18 cellular contexts compared by ENCODE assay signal in the genomic region with DNA sequence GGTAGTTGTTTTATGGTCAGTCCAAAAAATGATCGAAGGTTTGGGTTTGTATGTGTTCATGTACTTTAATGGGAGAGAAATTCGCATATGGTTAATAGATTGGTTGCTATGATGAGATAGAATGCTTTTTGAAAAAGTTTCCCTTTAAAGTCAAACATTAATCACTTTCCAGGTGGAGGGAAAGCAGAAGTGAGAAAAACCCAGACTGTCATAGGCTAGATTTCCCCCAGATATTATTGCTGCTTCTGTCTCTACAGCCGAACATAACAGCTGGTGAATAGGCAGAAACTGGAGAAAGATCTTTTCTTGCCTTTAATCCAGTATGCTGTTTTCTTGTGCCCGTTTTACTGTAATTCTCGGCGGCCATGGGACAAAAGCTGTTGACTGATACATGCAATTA.
A peak's percentile ranks its signal among the peaks of the same experiment; 100 is the strongest.
DNase-seq lines count a peak whose midpoint lies in the region; ATAC-seq and TF ChIP-seq lines count a peak whose summit lies in the region.
"Had no signal": no experiment of that assay in that cellular context is flagged by ENCODE, and none has a peak within 500 bp of the region (broad histone marks: within the 10 kb centered on the region; RNA-seq: fewer than 3 reads in every experiment).

No MANE protein-coding gene starts in this region.

- ATAC-seq in GM18505 (IDR thresholded peaks at IDR 0.05; ENCODE audit: unreplicated experiment): peak; percentile 83
- peak; percentile 56 for ATAC-seq in GM19455 (IDR thresholded peaks at IDR 0.05; ENCODE audit: unreplicated experiment)
- ATAC-seq in HG02763 (IDR thresholded peaks at IDR 0.05; ENCODE audit: unreplicated experiment): peak; percentile 66
- ATAC-seq in HG03457 (IDR thresholded peaks at IDR 0.05; ENCODE audit: unreplicated experiment): peak; percentile 93
- ATAC-seq: activated T-cell treated with anti-CD3 and anti-CD28 coated beads, Interleukin-2, amount 50 U/mL, for 72 hours; HCT116; WTC11 had no signal

- no peaks in the 10 kb centered on the region for H3K27me3 Mint-ChIP-seq in glutamatergic neuron (ENCODE audit: unreplicated experiment)

- no peaks in the 10 kb centered on the region for H3K9me3 Mint-ChIP-seq in glutamatergic neuron (ENCODE audit: unreplicated experiment)

- TF ChIP-seq POLR2A in GM18505 (IDR thresholded peaks at IDR 0.05; ENCODE audit: borderline replicate concordance, extremely low read depth, insufficient read depth, insufficient read length): no peak

- no peak for TF ChIP-seq CTCF in glutamatergic neuron (IDR thresholded peaks at IDR 0.05; ENCODE audit: partially characterized antibody, unreplicated experiment)

- H3K4me3 Mint-ChIP-seq in glutamatergic neuron (ENCODE audit: unreplicated experiment): no peak overlapping the region
- H3K4me3 Mint-ChIP-seq: activated T-cell treated with anti-CD3 and anti-CD28 coated beads, Interleukin-2, amount 50 U/mL, for 72 hours; WTC11 had no signal

- no peak overlapping the region for H3K27ac Mint-ChIP-seq in glutamatergic neuron (ENCODE audit: unreplicated experiment)
- H3K27ac Mint-ChIP-seq: activated T-cell treated with anti-CD3 and anti-CD28 coated beads, Interleukin-2, amount 50 U/mL, for 72 hours; WTC11 had no signal

- DNase-seq in NCI-H446 treated with DMSO at 0.1 percent for 48 hours (lab: John Stamatoyannopoulos, UW): no peak
- no peak for DNase-seq in activated CD4-positive, alpha-beta T cell treated with anti-CD3 and anti-CD28 coated beads for 1 hour
- DNase-seq in glutamatergic neuron: no peak
- DNase-seq in activated T-cell treated with anti-CD3 and anti-CD28 coated beads for 4 hours: no peak
- DNase-seq: activated T-cell treated with anti-CD3 and anti-CD28 coated beads, Interleukin-2, amount 50 U/mL, for 72 hours; amygdala; Calu3; islet precursor cell; NCI-H1436; NCI-H748 treated with DMSO at 0.1 percent for 48 hours; posterior cingulate gyrus; SHP77 treated with DMSO at 0.1 percent for 48 hours had no signal

- no peaks in the 10 kb centered on the region for H3K4me1 Mint-ChIP-seq in glutamatergic neuron (ENCODE audit: low read depth, unreplicated experiment)

- no peaks in the 10 kb centered on the region for H3K36me3 Mint-ChIP-seq in glutamatergic neuron (ENCODE audit: unreplicated experiment)
- H3K36me3 Mint-ChIP-seq: WTC11 had no signal
